In genomic region chr19:4065430-4066175, GRCh38 we compare ENCODE assay signal across 8 cellular contexts. TPM values are rescaled to one million over a fixed set of nuclear protein-coding genes. Genes with fewer than 3 reads are reported as not detected.
DNase-seq lines count a peak whose midpoint lies in the region; ATAC-seq, FAIRE-seq and TF ChIP-seq lines count a peak whose summit lies in the region.

No MANE protein-coding gene starts in this region.

- peaks cover 50% of the 10 kb centered on the region for H3K4me1 Mint-ChIP-seq in activated B cell treated with CpG ODN at 0.5 μM for 24 hours

- POLR2A ChIA-PET in activated B cell treated with CpG ODN at 0.5 μM for 24 hours (lab: Charles Lee) = interaction anchor here (0.6 to 4.5 kb wide), 17 partner anchors 9 to 1696 kb away, joined by 3 to 31 read pairs (median 6); partner anchors contain the start of genes EEF2 and PIAS4

- no peaks in the 10 kb centered on the region for H3K9me3 Mint-ChIP-seq in activated B cell treated with CpG ODN at 0.5 μM for 24 hours

- peak overlapping the region; percentile 70 for H3K4me3 Mint-ChIP-seq in activated B cell treated with CpG ODN at 0.5 μM for 24 hours

- intact Hi-C loops in activated B cell treated with CpG ODN at 0.5 μM for 24 hours (cut with micrococcal nuclease) = loop anchor here (1.0 to 10.0 kb wide), 10 partner anchors 19 to 511 kb away; partner anchors contain the start of genes ANKRD24, HDGFL2, MAP2K2 and MFSD12

- DNase-seq in AG09309 (ENCODE audit: low read depth) (peak; percentile 89), NCI-H2227 treated with DMSO at 0.1 percent for 48 hours (lab: John Stamatoyannopoulos, UW) (peak; percentile 78), activated B cell treated with CpG ODN at 0.5 μM for 24 hours (peak; percentile 99), bronchial epithelial cell (ENCODE audit: low read depth) (peak; percentile 78), islet precursor cell (peak; percentile 99)
- DNase-seq in stimulated activated CD4-positive, alpha-beta T cell treated with anti-CD3 and anti-CD28 coated beads, Interleukin-15, amount 100 ng/mL, for 24 hours = peak; percentile 97

- CTCF ChIA-PET in activated B cell treated with CpG ODN at 0.5 μM for 24 hours (lab: Charles Lee) = interaction anchor here (0.7 kb wide), 1 partner anchor 44 kb away, joined by 4 read pairs; no protein-coding TSS in a partner anchor

- H3K36me3 ChIP-seq in bronchial epithelial cell (ENCODE audit: control insufficient read depth, insufficient read depth, low read length) = peaks cover 9% of the 10 kb centered on the region

- no peak for TF ChIP-seq CTCF in AG09309 (IDR thresholded peaks at IDR 0.05; ENCODE audit: control insufficient read depth, insufficient read depth, low read depth, low read length, missing control alignments)
- TF ChIP-seq CTCF in activated B cell treated with CpG ODN at 0.5 μM for 24 hours (IDR thresholded peaks at IDR 0.05) = no peak
- no peak for TF ChIP-seq CTCF in bronchial epithelial cell (IDR thresholded peaks at IDR 0.05; ENCODE audit: insufficient read depth, low read length, severe bottlenecking)

- H3K36me3 Mint-ChIP-seq in activated B cell treated with CpG ODN at 0.5 μM for 24 hours (ENCODE audit: low read depth) = peaks cover 2% of the 10 kb centered on the region

- ATAC-seq in GM19023 (IDR thresholded peaks at IDR 0.05; ENCODE audit: unreplicated experiment) = peak; percentile 67
- ATAC-seq in HG03159 (IDR thresholded peaks at IDR 0.05; ENCODE audit: unreplicated experiment) = peak; percentile 68
- ATAC-seq in activated B cell treated with CpG ODN at 0.5 μM for 24 hours (ENCODE audit: low read depth) = peak; percentile 76

- H3K27me3 Mint-ChIP-seq in activated B cell treated with CpG ODN at 0.5 μM for 24 hours = no peaks in the 10 kb centered on the region

- no peaks in the 10 kb centered on the region for H3K27me3 ChIP-seq in bronchial epithelial cell (ENCODE audit: control insufficient read depth, insufficient read depth, low read length)

- FAIRE-seq in bronchial epithelial cell (lab: Jason Lieb, UNC) = no peak

- peak overlapping the region; percentile 97 for H3K4me3 ChIP-seq in AG09309 (ENCODE audit: control insufficient read depth, low read depth, low read length)
- peak overlapping the region; percentile 84 for H3K4me3 ChIP-seq in bronchial epithelial cell (ENCODE audit: low read depth, low read length)

- H3K27ac Mint-ChIP-seq in activated B cell treated with CpG ODN at 0.5 μM for 24 hours = no peak overlapping the region

RNA-seq across cellular contexts. Expression of gene ZBTB7A, which starts 1.1 kb away (rescaled TPM):
- total RNA-seq in activated B cell treated with CpG ODN at 0.5 μM for 24 hours = 44.5 and 49.2 TPM in 2 replicates
- total RNA-seq in bronchial epithelial cell = 15.3 and 29.2 TPM in 2 replicates

RNA-seq across cellular contexts. Expression of gene PIAS4, which starts 58.1 kb away (rescaled TPM):
- total RNA-seq in activated B cell treated with CpG ODN at 0.5 μM for 24 hours (36.4 and 37.2 TPM in 2 replicates), bronchial epithelial cell (10.0 and 24.2 TPM in 2 replicates)

RNA-seq across cellular contexts. Expression of gene MAP2K2, which starts 58.3 kb away (rescaled TPM):
- 126 TPM in 2 replicates for total RNA-seq in activated B cell treated with CpG ODN at 0.5 μM for 24 hours
- 116 and 178 TPM in 2 replicates for total RNA-seq in bronchial epithelial cell

Comparison
In these comparisons a context has a peak if more than half of its experiments do, and no peak if none do; other contexts are left out.
1. Peak in every context shown above with its lines: DNase-seq, ATAC-seq and H3K4me3 ChIP-seq.